ENCODE assay signal across 7 cellular contexts in genomic region chr19:8413593-8413923, GRCh38. TPM values are rescaled to one million over a fixed set of nuclear protein-coding genes. Genes with fewer than 3 reads are reported as not detected.
DNase-seq lines count a peak whose midpoint lies in the region; ATAC-seq and TF ChIP-seq lines count a peak whose summit lies in the region.

No MANE protein-coding gene starts in this region.

- peak; percentile 2 for ATAC-seq in HG02840 (IDR thresholded peaks at IDR 0.05; ENCODE audit: low FRiP score, unreplicated experiment)
- no peak for ATAC-seq in activated CD8-positive, alpha-beta T cell treated with anti-CD3 and anti-CD28 coated beads for 36 hours

- H3K27me3 ChIP-seq in iPS-20b (ENCODE audit: insufficient read depth, low read length) (peaks cover 6% of the 10 kb centered on the region; the same call in 1 of the 2 replicates), stomach smooth muscle (ENCODE audit: control insufficient read depth in 1 of 2, insufficient read depth in 2 of 2, low read length in 2 of 2) (no peaks in the 10 kb centered on the region)

- H3K4me1 Mint-ChIP-seq in activated CD8-positive, alpha-beta T cell treated with anti-CD3 and anti-CD28 coated beads for 36 hours (ENCODE audit: low read depth) = peaks cover 7% of the 10 kb centered on the region

- intact Hi-C loops in activated CD8-positive, alpha-beta T cell treated with anti-CD3 and anti-CD28 coated beads for 36 hours (cut with micrococcal nuclease) = loop anchor here (5.0 kb wide), 1 partner anchor 94 kb away; no protein-coding TSS in a partner anchor

- H3K27me3 Mint-ChIP-seq in activated CD8-positive, alpha-beta T cell treated with anti-CD3 and anti-CD28 coated beads for 36 hours = no peaks in the 10 kb centered on the region

- no peak for DNase-seq in activated CD8-positive, alpha-beta T cell treated with anti-CD3 and anti-CD28 coated beads for 36 hours
- no peak for DNase-seq in effector CD4-positive, alpha-beta T cell
- DNase-seq in NCI-H1105 (lab: John Stamatoyannopoulos, UW) (no peak), SW480 (ENCODE audit: low spot score) (no peak)

- H3K9ac ChIP-seq in iPS-20b (ENCODE audit: low read depth, low read length) (peak overlapping the region; percentile 69; the same call in 1 of the 2 replicates), stomach smooth muscle (ENCODE audit: low read length in 2 of 2) (peak overlapping the region; percentile 82 to 89)

- H3K9me3 ChIP-seq in iPS-20b (ENCODE audit: insufficient read depth, low read depth, low read length) (no peaks in the 10 kb centered on the region), stomach smooth muscle (ENCODE audit: control insufficient read depth in 2 of 2, low read length in 2 of 2) (no peaks in the 10 kb centered on the region)

- no peaks in the 10 kb centered on the region for H3K36me3 Mint-ChIP-seq in activated CD8-positive, alpha-beta T cell treated with anti-CD3 and anti-CD28 coated beads for 36 hours (ENCODE audit: low read depth)

- H3K4me1 ChIP-seq in iPS-20b (ENCODE audit: insufficient read depth, low read length) (peaks cover 4% of the 10 kb centered on the region; the same call in 1 of the 2 replicates), stomach smooth muscle (ENCODE audit: control insufficient read depth, insufficient read depth, low read length) (peaks cover 30% of the 10 kb centered on the region)

- POLR2A ChIA-PET in activated CD8-positive, alpha-beta T cell treated with anti-CD3 and anti-CD28 coated beads for 36 hours (lab: Charles Lee) = interaction anchor here (0.6 to 2.6 kb wide), 5 partner anchors 9 to 100 kb away, joined by 3 to 10 read pairs (median 7); partner anchors contain the start of genes HNRNPM and ZNF414

- CTCF ChIA-PET in activated CD8-positive, alpha-beta T cell treated with anti-CD3 and anti-CD28 coated beads for 36 hours (lab: Charles Lee) = interaction anchor here (0.6 to 4.8 kb wide), 28 partner anchors 9 to 281 kb away, joined by 3 to 43 read pairs (median 4); partner anchors contain the start of genes HNRNPM, MYO1F, RAB11B and ZNF414

- no peak for TF ChIP-seq CTCF in activated CD8-positive, alpha-beta T cell treated with anti-CD3 and anti-CD28 coated beads for 36 hours (IDR thresholded peaks at IDR 0.05)

- H3K27ac Mint-ChIP-seq in activated CD8-positive, alpha-beta T cell treated with anti-CD3 and anti-CD28 coated beads for 36 hours = no peak overlapping the region

- H3K4me3 Mint-ChIP-seq in activated CD8-positive, alpha-beta T cell treated with anti-CD3 and anti-CD28 coated beads for 36 hours = peak overlapping the region; percentile 60

- H3K9me3 Mint-ChIP-seq in activated CD8-positive, alpha-beta T cell treated with anti-CD3 and anti-CD28 coated beads for 36 hours = no peaks in the 10 kb centered on the region

- no peaks in the 10 kb centered on the region for H3K36me3 ChIP-seq in iPS-20b (ENCODE audit: insufficient read depth, low read depth, low read length)
- no peaks in the 10 kb centered on the region for H3K36me3 ChIP-seq in stomach smooth muscle (ENCODE audit: control insufficient read depth in 2 of 2, insufficient read depth in 2 of 2, low read length in 2 of 2)

- H3K27ac ChIP-seq in iPS-20b (ENCODE audit: low read length) = no peak overlapping the region
- peak overlapping the region; percentile 31 for H3K27ac ChIP-seq in stomach smooth muscle (ENCODE audit: low read length)

- H3K4me3 ChIP-seq in iPS-20b (ENCODE audit: low read length) (peak overlapping the region; percentile 81), stomach smooth muscle (ENCODE audit: low read length in 2 of 2) (peak overlapping the region; percentile 89 to 92)

RNA-seq across cellular contexts. Expression of gene MARCHF2, which starts 0.5 kb away (rescaled TPM):
- total RNA-seq in activated CD8-positive, alpha-beta T cell treated with anti-CD3 and anti-CD28 coated beads for 36 hours = 1 to 10 TPM; 8.0 to 8.6 TPM

RNA-seq across cellular contexts. Expression of gene RAB11B, which starts 23.4 kb away (rescaled TPM):
- total RNA-seq in activated CD8-positive, alpha-beta T cell treated with anti-CD3 and anti-CD28 coated beads for 36 hours = 10 to 100 TPM; 74.3 to 77.4 TPM

RNA-seq across cellular contexts. Expression of gene HNRNPM, which starts 31.2 kb away (rescaled TPM):
- 100 to 1,000 TPM; 242 to 254 TPM for total RNA-seq in activated CD8-positive, alpha-beta T cell treated with anti-CD3 and anti-CD28 coated beads for 36 hours

RNA-seq across cellular contexts. Expression of gene ANGPTL4, which starts 49.6 kb away (rescaled TPM):
- total RNA-seq in activated CD8-positive, alpha-beta T cell treated with anti-CD3 and anti-CD28 coated beads for 36 hours = 10 to 100 TPM; 26.8 to 27.8 TPM
